ENCODE assay signal across 18 cellular contexts in the genomic region with DNA sequence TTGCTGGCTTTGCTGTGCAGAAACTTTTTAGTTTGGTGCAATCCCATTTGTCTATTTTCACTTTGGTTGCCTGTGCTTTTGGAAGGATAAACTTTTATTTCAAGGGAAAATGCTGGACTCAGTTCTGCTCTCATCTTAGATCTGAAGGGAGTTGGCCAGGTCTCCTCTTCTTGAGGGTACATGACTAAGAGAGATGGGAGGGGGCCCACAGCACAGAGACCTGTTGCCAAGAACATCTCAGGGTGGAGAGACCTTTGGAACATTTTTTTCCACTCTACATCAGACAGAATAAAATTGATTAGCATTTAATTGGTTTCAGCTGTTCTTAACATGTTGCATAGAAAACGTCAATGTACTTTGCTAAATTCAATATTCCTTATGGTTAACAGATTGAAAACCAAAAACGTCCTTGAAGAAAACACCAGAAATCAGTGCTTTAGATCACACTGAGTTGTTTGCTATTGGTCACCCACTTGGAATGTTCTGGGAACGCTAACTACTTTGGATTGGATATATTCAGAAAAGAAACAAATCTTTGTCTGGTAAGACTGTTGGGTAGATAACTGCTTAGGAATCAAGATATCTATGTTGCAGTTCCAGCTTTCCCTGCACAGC. TPM values are rescaled to one million over a fixed set of nuclear protein-coding genes. Genes with fewer than 3 reads are reported as not detected.
DNase-seq lines count a peak whose midpoint lies in the region; ATAC-seq, FAIRE-seq and TF ChIP-seq lines count a peak whose summit lies in the region.
"Had no signal": no experiment of that assay in that cellular context is flagged by ENCODE, and none has a peak within 500 bp of the region (broad histone marks: within the 10 kb centered on the region; RNA-seq: fewer than 3 reads in every experiment).

No MANE protein-coding gene starts in this region.

- POLR2A ChIA-PET in SK-N-SH (lab: Yijun Ruan, JAX): no interaction called here

- no peak overlapping the region for H3K9ac ChIP-seq in SK-N-SH

- H4K20me1 ChIP-seq in SK-N-SH (ENCODE audit: insufficient read depth) (no peaks in the 10 kb centered on the region), osteoblast (ENCODE audit: insufficient read depth, low read length) (no peaks in the 10 kb centered on the region)

- 11% methylated on average over 3 of the region's 3 CpGs for WGBS in SK-N-SH (ENCODE audit: low lambda C conversion rate)

- no peak for ATAC-seq in GM18858 (IDR thresholded peaks at IDR 0.05; ENCODE audit: unreplicated experiment)
- ATAC-seq: natural killer cell treated with Interleukin-12 subunit alpha and Interleukin-12 subunit beta and Interleukin-15 and Interleukin-18, amount 100 ng/mL, for 72 hours; upper lobe of right lung; WTC11 had no signal

- peak; percentile 8 to 47; a peak in 1 of 4 replicates for TF ChIP-seq EP300 in SK-N-SH (IDR thresholded peaks at IDR 0.05; ENCODE audit: borderline replicate concordance in 1 of 2, low read depth in 1 of 2, low read length in 1 of 2)

- H3K4me1 ChIP-seq in SK-N-SH (ENCODE audit: control insufficient read depth in 1 of 2, insufficient read depth in 2 of 2, low read depth in 1 of 2, low read length in 1 of 2): peaks cover 0 to 3% of the 10 kb centered on the region in 2 experiments; a peak in 2 of 4 replicates
- H3K4me1 ChIP-seq in osteoblast (ENCODE audit: insufficient read depth, low read length): peaks cover 14% of the 10 kb centered on the region
- H3K4me1 ChIP-seq: upper lobe of right lung had no signal

- H3K9me3 ChIP-seq in SK-N-SH: no peaks in the 10 kb centered on the region
- H3K9me3 ChIP-seq in osteoblast (ENCODE audit: low read depth, low read length): no peaks in the 10 kb centered on the region
- H3K9me3 ChIP-seq: upper lobe of right lung had no signal

- H3K4me3 ChIP-seq in SK-N-SH (ENCODE audit: low read depth in 2 of 2, low read length in 1 of 2) (no peak overlapping the region), fibroblast of pulmonary artery (replicated peaks; ENCODE audit: low read depth, low read length) (no peak overlapping the region), osteoblast (ENCODE audit: insufficient read depth, low read length) (no peak overlapping the region)
- H3K4me3 ChIP-seq: upper lobe of right lung had no signal

- FAIRE-seq in GM12892 (lab: Jason Lieb, UNC): no peak
- FAIRE-seq: bronchial epithelial cell, D721Med had no signal

- H2AFZ ChIP-seq in SK-N-SH (ENCODE audit: low read depth) (no peak overlapping the region), osteoblast (ENCODE audit: low read length) (no peak overlapping the region)

- no peaks in the 10 kb centered on the region for H3K27me3 ChIP-seq in SK-N-SH (ENCODE audit: insufficient read depth)
- H3K27me3 ChIP-seq in osteoblast (ENCODE audit: insufficient read depth, low read length): no peaks in the 10 kb centered on the region
- H3K27me3 ChIP-seq: upper lobe of right lung had no signal

- no peak for TF ChIP-seq RAD21 in SK-N-SH (IDR thresholded peaks at IDR 0.05; ENCODE audit: low read length)

- H3F3A ChIP-seq in SK-N-SH (replicated peaks; ENCODE audit: insufficient read depth): peaks cover 3% of the 10 kb centered on the region

- H3K36me3 ChIP-seq in SK-N-SH (replicated peaks in 1 of 2; ENCODE audit: control insufficient read depth in 1 of 2, insufficient read depth in 2 of 2, low read length in 1 of 2) (no peaks in the 10 kb centered on the region), osteoblast (ENCODE audit: insufficient read depth, low read length) (no peaks in the 10 kb centered on the region)
- H3K36me3 ChIP-seq: upper lobe of right lung had no signal

- CTCF ChIA-PET in SK-N-SH (lab: Yijun Ruan, JAX): interaction anchor here (1.0 to 2.0 kb wide), 2 partner anchors 69 to 72 kb away, joined by 4 to 6 read pairs; no protein-coding TSS in a partner anchor

- DNase-seq in AG08396 (ENCODE audit: low spot score): peak; percentile 52
- no peak for DNase-seq in SK-N-SH
- DNase-seq in fibroblast of pulmonary artery (ENCODE audit: low read depth): peak; percentile 54
- DNase-seq in osteoblast (ENCODE audit: insufficient read length, low spot score, missing footprints): peak; percentile 73
- no peak for DNase-seq in GM12892 (ENCODE audit: insufficient read length)
- no peak for DNase-seq in activated CD4-positive, alpha-beta T cell treated with anti-CD3 and anti-CD28 coated beads for 4 hours
- DNase-seq in RKO (ENCODE audit: low spot score): no peak
- DNase-seq: ACHN; H7; NCI-H1417 treated with DMSO at 0.1 percent for 48 hours; NCI-H345; stimulated activated CD4-positive, alpha-beta T cell treated with anti-CD3 and anti-CD28 coated beads, Interleukin-4, amount 100 ng/mL, for 4 hours; upper lobe of right lung had no signal

- H3K4me2 ChIP-seq in SK-N-SH (peak overlapping the region; percentile 40), osteoblast (ENCODE audit: insufficient read depth, low read length) (peak overlapping the region; percentile 62)

- no peak for TF ChIP-seq POLR2A in GM12892 (IDR thresholded peaks at IDR 0.05; ENCODE audit: low read depth, low read length)

- H3K9me2 ChIP-seq in SK-N-SH: no peaks in the 10 kb centered on the region

- TF ChIP-seq CTCF in SK-N-SH (IDR thresholded peaks at IDR 0.05) (no peak), fibroblast of pulmonary artery (IDR thresholded peaks at IDR 0.05; ENCODE audit: low read length, missing control alignments) (no peak), osteoblast (IDR thresholded peaks at IDR 0.05; ENCODE audit: extremely low read depth, low read depth, low read length) (no peak)

- H3K79me2 ChIP-seq in SK-N-SH (ENCODE audit: insufficient read depth) (no peaks in the 10 kb centered on the region), osteoblast (ENCODE audit: insufficient read depth, low read length) (no peaks in the 10 kb centered on the region)

- peak overlapping the region; percentile 25 to 60; a peak in 3 of 4 replicates for H3K27ac ChIP-seq in SK-N-SH (ENCODE audit: low read depth in 2 of 2, low read length in 1 of 2)
- H3K27ac ChIP-seq in osteoblast (ENCODE audit: low read depth, low read length): peak overlapping the region; percentile 31
- H3K27ac ChIP-seq: upper lobe of right lung had no signal

TF ChIP-seq in SK-N-SH, 30 proteins besides CTCF, POLR2A, EP300 and RAD21 (continues in another document):
- TF ChIP-seq RXRA (IDR thresholded peaks at IDR 0.05; ENCODE audit: borderline replicate concordance, low read depth) (no peak), RCOR1 (IDR thresholded peaks at IDR 0.05; ENCODE audit: low read length) (no peak), SMC3 (IDR thresholded peaks at IDR 0.05; ENCODE audit: low read depth, low read length) (no peak), JUND (IDR thresholded peaks at IDR 0.05) (peak; percentile 56), FOSL2 (IDR thresholded peaks at IDR 0.05; ENCODE audit: borderline replicate concordance, low read depth) (0 out of 2 replicates have a peak, but pooled peaks have one; percentile 29), TCF12 (IDR thresholded peaks at IDR 0.05) (peak; percentile 81), NRF1 (IDR thresholded peaks at IDR 0.05; ENCODE audit: low read depth, low read length) (no peak), ELF1 (IDR thresholded peaks at IDR 0.05) (no peak), FOXJ3 (CRISPR knock-in tag; IDR thresholded peaks at IDR 0.05) (no peak), TEAD4 (IDR thresholded peaks at IDR 0.05; ENCODE audit: borderline replicate concordance, insufficient read depth) (0 out of 2 replicates have a peak, but pooled peaks have one; percentile 45), GATA2 (CRISPR knock-in tag; IDR thresholded peaks at IDR 0.05) (no peak), MXI1 (IDR thresholded peaks at IDR 0.05; ENCODE audit: low read depth, low read length) (no peak), POLR2AphosphoS5 (IDR thresholded peaks at IDR 0.05; ENCODE audit: low read depth, low read length) (no peak), GABPA (IDR thresholded peaks at IDR 0.05; ENCODE audit: low read depth) (no peak)
- TF ChIP-seq, protein P1, sequence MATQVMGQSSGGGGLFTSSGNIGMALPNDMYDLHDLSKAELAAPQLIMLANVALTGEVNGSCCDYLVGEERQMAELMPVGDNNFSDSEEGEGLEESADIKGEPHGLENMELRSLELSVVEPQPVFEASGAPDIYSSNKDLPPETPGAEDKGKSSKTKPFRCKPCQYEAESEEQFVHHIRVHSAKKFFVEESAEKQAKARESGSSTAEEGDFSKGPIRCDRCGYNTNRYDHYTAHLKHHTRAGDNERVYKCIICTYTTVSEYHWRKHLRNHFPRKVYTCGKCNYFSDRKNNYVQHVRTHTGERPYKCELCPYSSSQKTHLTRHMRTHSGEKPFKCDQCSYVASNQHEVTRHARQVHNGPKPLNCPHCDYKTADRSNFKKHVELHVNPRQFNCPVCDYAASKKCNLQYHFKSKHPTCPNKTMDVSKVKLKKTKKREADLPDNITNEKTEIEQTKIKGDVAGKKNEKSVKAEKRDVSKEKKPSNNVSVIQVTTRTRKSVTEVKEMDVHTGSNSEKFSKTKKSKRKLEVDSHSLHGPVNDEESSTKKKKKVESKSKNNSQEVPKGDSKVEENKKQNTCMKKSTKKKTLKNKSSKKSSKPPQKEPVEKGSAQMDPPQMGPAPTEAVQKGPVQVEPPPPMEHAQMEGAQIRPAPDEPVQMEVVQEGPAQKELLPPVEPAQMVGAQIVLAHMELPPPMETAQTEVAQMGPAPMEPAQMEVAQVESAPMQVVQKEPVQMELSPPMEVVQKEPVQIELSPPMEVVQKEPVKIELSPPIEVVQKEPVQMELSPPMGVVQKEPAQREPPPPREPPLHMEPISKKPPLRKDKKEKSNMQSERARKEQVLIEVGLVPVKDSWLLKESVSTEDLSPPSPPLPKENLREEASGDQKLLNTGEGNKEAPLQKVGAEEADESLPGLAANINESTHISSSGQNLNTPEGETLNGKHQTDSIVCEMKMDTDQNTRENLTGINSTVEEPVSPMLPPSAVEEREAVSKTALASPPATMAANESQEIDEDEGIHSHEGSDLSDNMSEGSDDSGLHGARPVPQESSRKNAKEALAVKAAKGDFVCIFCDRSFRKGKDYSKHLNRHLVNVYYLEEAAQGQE (IDR thresholded peaks at IDR 0.05; ENCODE audit: low read depth, low read length): no peak
- TF ChIP-seq, protein P2, sequence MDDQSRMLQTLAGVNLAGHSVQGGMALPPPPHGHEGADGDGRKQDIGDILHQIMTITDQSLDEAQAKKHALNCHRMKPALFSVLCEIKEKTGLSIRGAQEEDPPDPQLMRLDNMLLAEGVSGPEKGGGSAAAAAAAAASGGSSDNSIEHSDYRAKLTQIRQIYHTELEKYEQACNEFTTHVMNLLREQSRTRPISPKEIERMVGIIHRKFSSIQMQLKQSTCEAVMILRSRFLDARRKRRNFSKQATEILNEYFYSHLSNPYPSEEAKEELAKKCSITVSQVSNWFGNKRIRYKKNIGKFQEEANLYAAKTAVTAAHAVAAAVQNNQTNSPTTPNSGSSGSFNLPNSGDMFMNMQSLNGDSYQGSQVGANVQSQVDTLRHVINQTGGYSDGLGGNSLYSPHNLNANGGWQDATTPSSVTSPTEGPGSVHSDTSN (IDR thresholded peaks at IDR 0.05): peak; percentile 62; the same call in 1 of the 2 replicates

RNA-seq across cellular contexts. Expression of a gene that starts 36.4 kb away (rescaled TPM):
- polyA plus RNA-seq in SK-N-SH (2012; rRNA removed): 329 and 454 TPM in 2 replicates
- 409 and 444 TPM in 2 replicates for polyA plus RNA-seq in SK-N-SH (2012; cell fraction: cytosol; rRNA removed)
- polyA plus RNA-seq in SK-N-SH (2012; cell fraction: nucleus; rRNA removed): 657 and 858 TPM in 2 replicates
- total RNA-seq in osteoblast: 1,825 and 2,074 TPM in 2 replicates
- polyA plus RNA-seq in GM12892 (2012; ENCODE audit: missing spikeins): not detected

Comparison
In these comparisons a context has a peak if more than half of its experiments do, and no peak if none do; other contexts are left out.
1. DNase-seq: peak in AG08396 (single experiment), fibroblast of pulmonary artery (single experiment) and osteoblast (single experiment); none in SK-N-SH (single experiment), GM12892 (single experiment), activated CD4-positive, alpha-beta T cell treated with anti-CD3 and anti-CD28 coated beads for 4 hours (0 of 2) and RKO (single experiment).